ENCODE assay signal across 9 cellular contexts in genomic region chr1:159826436-159827101, GRCh38. TPM values are rescaled to one million over a fixed set of nuclear protein-coding genes. Genes with fewer than 3 reads are reported as not detected.
DNase-seq lines count a peak whose midpoint lies in the region; ATAC-seq, FAIRE-seq and TF ChIP-seq lines count a peak whose summit lies in the region.
"Had no signal": no experiment of that assay in that cellular context is flagged by ENCODE, and none has a peak within 500 bp of the region (broad histone marks: within the 10 kb centered on the region; RNA-seq: fewer than 3 reads in every experiment).

SLAMF8 (plus strand) TSS chr1:159826873; CDS start chr1:159826899, 26 bp downstream.

- no peak within 1 kb of the TSS for H3K4ac ChIP-seq in mesendoderm (ENCODE audit: low read depth, low read length)

- no peak within 1 kb of the TSS for H2BK120ac ChIP-seq in mesendoderm (ENCODE audit: low read depth, low read length)

- DNase-seq in GM12865 (ENCODE audit: low read depth): peak; percentile 72
- peak; percentile 23 for DNase-seq in SIG-M5 (lab: John Stamatoyannopoulos, UW)
- DNase-seq in GM12878 (ENCODE audit: low read depth, low spot score): peak; percentile 33
- DNase-seq in small intestine: peak; percentile 58
- DNase-seq in uterus: no peak
- no peak for DNase-seq in DMS114 treated with DMSO at 0.1 percent for 48 hours (lab: John Stamatoyannopoulos, UW; ENCODE audit: unreplicated experiment)
- no peak for DNase-seq in COLO668 (lab: John Stamatoyannopoulos, UW; ENCODE audit: unreplicated experiment)
- no peak for DNase-seq in mesendoderm

- RAD21 ChIA-PET in GM12878 (lab: Charles Lee; ENCODE audit: unreplicated experiment): interaction anchor here (1.1 to 1.5 kb wide), 2 partner anchors 21 to 64 kb away, joined by 3 read pairs; no protein-coding TSS in a partner anchor

- intact Hi-C loops in GM12878 (cut with micrococcal nuclease; ENCODE audit: unreplicated experiment) (loop anchor here (2.0 to 5.0 kb wide), 2 partner anchors 44 to 64 kb away; partner anchors contain the start of gene DUSP23), uterus (cut with DNase I; ENCODE audit: low total_unique reads) (no loop called here)

- H3K27me3 ChIP-seq in GM12878 (replicated peaks in 1 of 2; ENCODE audit: control insufficient read depth in 2 of 2, insufficient read depth in 2 of 2, low read length in 1 of 2): peaks cover 0 to 4% of the 10 kb centered on the region in 2 experiments; a peak in 1 of 4 replicates
- no peaks in the 10 kb centered on the region for H3K27me3 ChIP-seq in small intestine (ENCODE audit: control insufficient read depth in 2 of 2, insufficient read depth in 2 of 2, low read length in 2 of 2)
- H3K27me3 ChIP-seq in uterus: no peaks in the 10 kb centered on the region
- H3K27me3 ChIP-seq in mesendoderm (ENCODE audit: insufficient read depth, low read length, poor library complexity): no peaks in the 10 kb centered on the region

- FAIRE-seq in GM12878 (lab: Jason Lieb, UNC): peak; percentile 18
- FAIRE-seq in small intestine (lab: Jason Lieb, UNC): no peak

- SMC1A ChIA-PET in GM12878 (lab: Charles Lee; ENCODE audit: uncharacterized antibody, unreplicated experiment): interaction anchor here (1.1 to 3.4 kb wide), 5 partner anchors 13 to 181 kb away, joined by 3 to 21 read pairs (median 5); no protein-coding TSS in a partner anchor

- no peak within 1 kb of the TSS for H3K4me3 ChIP-seq in GM12865 (ENCODE audit: low read depth, low read length)
- H3K4me3 ChIP-seq in GM12878: no peak within 1 kb of the TSS
- no peak within 1 kb of the TSS for H3K4me3 ChIP-seq in small intestine (ENCODE audit: low read depth in 1 of 2, low read length in 2 of 2)
- no peak within 1 kb of the TSS for H3K4me3 ChIP-seq in uterus
- H3K4me3 ChIP-seq in mesendoderm (ENCODE audit: low read length): no peak within 1 kb of the TSS

- no peaks in the 10 kb centered on the region for H3K36me3 ChIP-seq in GM12878 (ENCODE audit: control insufficient read depth in 2 of 2, insufficient read depth in 2 of 2, low read length in 1 of 2)
- H3K36me3 ChIP-seq in small intestine (ENCODE audit: control insufficient read depth in 2 of 2, insufficient read depth in 2 of 2, low read length in 2 of 2): no peaks in the 10 kb centered on the region
- H3K36me3 ChIP-seq in uterus: no peaks in the 10 kb centered on the region
- H3K36me3 ChIP-seq in mesendoderm (ENCODE audit: control insufficient read depth, insufficient read depth, low read length): no peaks in the 10 kb centered on the region

- POLR2A ChIA-PET in GM12878 (lab: Charles Lee): interaction anchor here (0.9 to 1.0 kb wide), 2 partner anchors 27 to 63 kb away, joined by 3 read pairs; no protein-coding TSS in a partner anchor

- in situ Hi-C loops in GM12878 (cut with MboI): no loop called here

- no peak within 1 kb of the TSS for H2AFZ ChIP-seq in GM12878 (ENCODE audit: control insufficient read depth, low read depth, low read length)

- H3K27ac ChIP-seq in GM12878 (ENCODE audit: control insufficient read depth, insufficient read depth) (0 out of 2 replicates have a peak within 1 kb of the TSS, but pooled peaks have one; percentile 4), small intestine (ENCODE audit: low read depth in 1 of 2, low read length in 1 of 2) (peak within 1 kb of the TSS in 1 of 2 donors; percentile 53), uterus (no peak within 1 kb of the TSS), mesendoderm (ENCODE audit: low read depth, low read length) (no peak within 1 kb of the TSS)

- H3K9me3 ChIP-seq in GM12878 (replicated peaks; ENCODE audit: control insufficient read depth, insufficient read depth, low read length) (peaks cover 2% of the 10 kb centered on the region; the same call in 1 of the 3 replicates), small intestine (ENCODE audit: control insufficient read depth, low read depth) (no peaks in the 10 kb centered on the region), uterus (no peaks in the 10 kb centered on the region)

- H3K56ac ChIP-seq in mesendoderm (ENCODE audit: low read length): no peak within 1 kb of the TSS

- no peaks in the 10 kb centered on the region for H3K79me1 ChIP-seq in mesendoderm (ENCODE audit: low read length)

- H3K4me1 ChIP-seq in GM12878 (ENCODE audit: control insufficient read depth, insufficient read depth, low read length) (peaks cover 35% of the 10 kb centered on the region), small intestine (ENCODE audit: control insufficient read depth in 2 of 2, insufficient read depth in 1 of 2, low read depth in 1 of 2, low read length in 1 of 2) (peaks cover 0 to 5% of the 10 kb centered on the region in 2 donors), uterus (no peaks in the 10 kb centered on the region), mesendoderm (ENCODE audit: control insufficient read depth, low read depth, low read length) (peaks cover 9% of the 10 kb centered on the region)

- no peak within 1 kb of the TSS for H2AK5ac ChIP-seq in mesendoderm (ENCODE audit: low read length)

- 36% methylated on average over 11 of the region's 11 CpGs for WGBS in GM12878 (ENCODE audit: insufficient coverage, insufficient replicate concordance, low lambda C conversion rate, missing lambda C conversion rate)
- 63 to 83% (median 69%) methylated on average over 11 of the region's 11 CpGs for WGBS in small intestine, 3 donors
- no CpG with 5 or more reads among the region's 11 CpGs for WGBS in mesendoderm (ENCODE audit: extremely low coverage, insufficient coverage, low lambda C conversion rate)

- H3K4me2 ChIP-seq in GM12878 (ENCODE audit: control insufficient read depth, insufficient read depth) (peak within 1 kb of the TSS; percentile 30), mesendoderm (ENCODE audit: low read length) (no peak within 1 kb of the TSS)

- H2BK5ac ChIP-seq in mesendoderm (ENCODE audit: low read length): no peak within 1 kb of the TSS

- H3K23ac ChIP-seq in mesendoderm (ENCODE audit: low read length): no peak within 1 kb of the TSS

- H3K79me2 ChIP-seq in GM12878 (ENCODE audit: control insufficient read depth, insufficient read depth, low read length): no peaks in the 10 kb centered on the region
- no peaks in the 10 kb centered on the region for H3K79me2 ChIP-seq in mesendoderm (ENCODE audit: control insufficient read depth, insufficient read depth, low read length)

- TF ChIP-seq EP300 in GM12878 (IDR thresholded peaks at IDR 0.05; ENCODE audit: borderline replicate concordance in 1 of 2, control insufficient read depth in 1 of 2, low read depth in 2 of 2, low read length in 2 of 2): no peak; a peak in 1 of 4 replicates

- no peak within 1 kb of the TSS for H3K9ac ChIP-seq in GM12878 (ENCODE audit: control insufficient read depth, insufficient read depth, low read length)
- no peak within 1 kb of the TSS for H3K9ac ChIP-seq in mesendoderm (ENCODE audit: low read length)

- no peak within 1 kb of the TSS for H4K5ac ChIP-seq in mesendoderm (ENCODE audit: low read length)

- no peak within 1 kb of the TSS for H4K8ac ChIP-seq in mesendoderm (ENCODE audit: low read depth, low read length)

- TF ChIP-seq CTCF in GM12865 (IDR thresholded peaks at IDR 0.05; ENCODE audit: insufficient read depth, low read depth, low read length, missing control alignments) (no peak), GM12878 (IDR thresholded peaks at IDR 0.05 in 2 of 3, conservative IDR thresholded peaks at IDR 0.05 in 1 of 3; ENCODE audit: control insufficient read depth in 2 of 3, extremely low read depth in 1 of 3, insufficient read depth in 1 of 3, low read depth in 3 of 3, low read length in 3 of 3) (no peak), uterus (IDR thresholded peaks at IDR 0.05) (no peak)

- no TSS peak for BruUV-seq in GM12878 (replicated peaks; lab: Mats Ljungman, UMichigan)

- H2BK15ac ChIP-seq in mesendoderm (replicated peaks; ENCODE audit: low read depth): no peak within 1 kb of the TSS

- TF ChIP-seq RAD21 in GM12878 (IDR thresholded peaks at IDR 0.05; ENCODE audit: insufficient read depth, low read depth, low read length): no peak

- CTCF ChIA-PET in GM12878 (lab: Yijun Ruan, JAX): interaction anchor here (0.9 to 16.1 kb wide), 4 partner anchors 25 to 183 kb away, joined by 4 to 178 read pairs (median 10); partner anchors contain the start of gene FCRL6

- ATAC-seq in GM12878: peak; percentile 50

- H4K20me1 ChIP-seq in GM12878 (ENCODE audit: control insufficient read depth, insufficient read depth): no peaks in the 10 kb centered on the region

- no peak within 1 kb of the TSS for H3K18ac ChIP-seq in mesendoderm (ENCODE audit: low read length)

- TF ChIP-seq POLR2A in GM12878 (IDR thresholded peaks at IDR 0.05; ENCODE audit: low read depth, low read length) (no peak), uterus (IDR thresholded peaks at IDR 0.05) (no peak)

TF ChIP-seq in GM12878, 131 proteins besides CTCF, POLR2A, EP300 and RAD21 (continues in another document):
- TF ChIP-seq BHLHE40 (IDR thresholded peaks at IDR 0.05; ENCODE audit: borderline replicate concordance in 1 of 2, low read depth in 2 of 2, low read length in 1 of 2) (peak; percentile 45 to 50; a peak in 2 of 4 replicates), PAX8 (IDR thresholded peaks at IDR 0.05) (no peak), HCFC1 (IDR thresholded peaks at IDR 0.05; ENCODE audit: low read length) (no peak), HDGF (IDR thresholded peaks at IDR 0.05) (no peak), DPF2 (IDR thresholded peaks at IDR 0.05) (0 out of 2 replicates have a peak, but pooled peaks have one; percentile 27)

RNA-seq across cellular contexts. Expression of gene SLAMF8, which starts in this region (rescaled TPM):
- 0.61 TPM in 1 of 2 replicates, not detected in the other for total RNA-seq in GM12878 (2013; cell fraction: nucleolus; rRNA removed)
- 0.06 TPM in 1 of 2 replicates, not detected in the other for total RNA-seq in GM12878 (2014; rRNA removed)
- total RNA-seq in GM12878 (2014; rRNA removed; fragmentation: Illumina TruSeq; extraction: Trizol): 0.05 TPM in 1 of 2 replicates, not detected in the other
- 0.08 TPM in 1 of 2 replicates, not detected in the other for total RNA-seq in GM12878 (2021)
- polyA plus RNA-seq in GM12878 (2011; ENCODE audit: low read depth): not detected
- polyA plus RNA-seq in GM12878 (2011; rRNA removed): 0.26 and 0.69 TPM in 2 replicates
- polyA plus RNA-seq in GM12878 (2011; cell fraction: cytosol; rRNA removed): 0.66 and 0.79 TPM in 2 replicates
- polyA plus RNA-seq in GM12878 (2011; cell fraction: nucleus; rRNA removed): 0.37 and 0.67 TPM in 2 replicates
- polyA plus RNA-seq in GM12878 (2012): 0.10 TPM in 1 of 2 replicates, not detected in the other
- 0.21 TPM in 1 of 2 replicates, not detected in the other for polyA plus RNA-seq in GM12878 (2014; fragmentation: Illumina TruSeq; extraction: Trizol)
- under 1 TPM; 0.04 to 0.10 TPM for polyA plus RNA-seq in GM12878 (2014; fragmentation: Nextera tagmentation; extraction: Ambion mirVana)
- 0.14 and 0.26 TPM in 2 replicates for polyA plus RNA-seq in GM12878 (2014; rRNA removed)
- under 1 TPM in 1 of 2 experiments, not detected in 1; 0.07 TPM for polyA plus RNA-seq in GM12878 (2016; fragmentation: Nextera tagmentation; extraction: Ambion mirVana)
- polyA minus RNA-seq in GM12878 (2011; rRNA and poly(A)+ RNA removed): 0.15 and 0.73 TPM in 2 replicates
- polyA minus RNA-seq in GM12878 (2011; cell fraction: cytosol; rRNA and poly(A)+ RNA removed): not detected in 2 replicates
- 0.12 and 0.77 TPM in 2 replicates for polyA minus RNA-seq in GM12878 (2011; cell fraction: nucleus; rRNA and poly(A)+ RNA removed)
- 1 to 10 TPM in 2 of 3 donors, under 1 TPM in 1; 0.89 to 4.6 (median 4.4) TPM for polyA plus RNA-seq in small intestine
- 1 to 10 TPM in 2 of 4 donors, under 1 TPM in 1, not detected in 1; 0.28 to 3.2 (median 1.1) TPM for total RNA-seq in uterus
- not detected for polyA plus RNA-seq in mesendoderm (2013, experiment 1 of 2)
- polyA plus RNA-seq in mesendoderm (2013, experiment 2 of 2): not detected
- total RNA-seq: neural crest cell had no signal

Comparison
In these comparisons a context has a peak if more than half of its experiments do, and no peak if none do; other contexts are left out.
1. Peak in DNase-seq, ATAC-seq, H3K27ac ChIP-seq and H3K4me2 ChIP-seq in GM12878; RNA of the gene not detected or under 1 TPM.
2. DNase-seq: peak in GM12865 (single experiment), SIG-M5 (single experiment) and small intestine (single experiment); none in uterus (0 of 2), DMS114 treated with DMSO at 0.1 percent for 48 hours (single experiment), COLO668 (single experiment) and mesendoderm (single experiment).